In genomic region chr4:92305148-92305877, GRCh38 we compare ENCODE assay signal across 1 cellular context.
A peak's percentile ranks its signal among the peaks of the same experiment; 100 is the strongest.
TF ChIP-seq lines count a peak whose summit lies in the region.

No MANE protein-coding gene starts in this region.

TF ChIP-seq in WTC11, 78 proteins besides CTCF, POLR2A, EP300 and RAD21 (continued from another document and continues in another):
- TF ChIP-seq ARID4B (CRISPR knock-in tag; IDR thresholded peaks at IDR 0.05; ENCODE audit: borderline replicate concordance) (peak; percentile 89), ZBTB21 (CRISPR knock-in tag; IDR thresholded peaks at IDR 0.05; ENCODE audit: borderline replicate concordance) (peak; percentile 39), ESRRA (CRISPR knock-in tag; IDR thresholded peaks at IDR 0.05; ENCODE audit: borderline replicate concordance) (no peak), MXD4 (CRISPR knock-in tag; IDR thresholded peaks at IDR 0.05; ENCODE audit: borderline replicate concordance) (no peak), ZNF416 (CRISPR knock-in tag; IDR thresholded peaks at IDR 0.05) (no peak), PRDM15 (CRISPR knock-in tag; IDR thresholded peaks at IDR 0.05) (peak; percentile 36; the same call in 1 of the 2 replicates), CBFB (CRISPR knock-in tag; IDR thresholded peaks at IDR 0.05; ENCODE audit: low read depth) (peak; percentile 81; the same call in 1 of the 2 replicates), E2F1 (CRISPR knock-in tag; IDR thresholded peaks at IDR 0.05) (peak; percentile 83), CREM (CRISPR knock-in tag; IDR thresholded peaks at IDR 0.05) (0 out of 2 replicates have a peak, but pooled peaks have one; percentile 15), PRRX2 (CRISPR knock-in tag; IDR thresholded peaks at IDR 0.05) (no peak), USF1 (CRISPR knock-in tag; IDR thresholded peaks at IDR 0.05) (peak; percentile 76; the same call in 1 of the 2 replicates), JAZF1 (CRISPR knock-in tag; IDR thresholded peaks at IDR 0.05) (no peak), SMAD3 (CRISPR knock-in tag; IDR thresholded peaks at IDR 0.05; ENCODE audit: borderline replicate concordance) (no peak), ATF2 (CRISPR knock-in tag; IDR thresholded peaks at IDR 0.05; ENCODE audit: borderline replicate concordance, low read depth) (no peak; the same call in 1 of the 2 replicates), ELF4 (CRISPR knock-in tag; IDR thresholded peaks at IDR 0.05; ENCODE audit: low read depth) (no peak), IRF1 (CRISPR knock-in tag; IDR thresholded peaks at IDR 0.05) (peak; percentile 91), HMGA2 (CRISPR knock-in tag; IDR thresholded peaks at IDR 0.05) (no peak), ZBTB43 (CRISPR knock-in tag; IDR thresholded peaks at IDR 0.05) (peak; percentile 94; the same call in 1 of the 2 replicates), E2F4 (CRISPR knock-in tag; IDR thresholded peaks at IDR 0.05; ENCODE audit: borderline replicate concordance, low read depth) (no peak), FOXP1 (CRISPR knock-in tag; IDR thresholded peaks at IDR 0.05; ENCODE audit: borderline replicate concordance) (peak; percentile 96), ZNF219 (CRISPR knock-in tag; IDR thresholded peaks at IDR 0.05; ENCODE audit: borderline replicate concordance) (peak; percentile 81; the same call in 1 of the 2 replicates), ZNF532 (CRISPR knock-in tag; IDR thresholded peaks at IDR 0.05; ENCODE audit: borderline replicate concordance) (no peak), ZNF396 (CRISPR knock-in tag; IDR thresholded peaks at IDR 0.05; ENCODE audit: borderline replicate concordance) (no peak), MYBL2 (CRISPR knock-in tag; IDR thresholded peaks at IDR 0.05) (peak; percentile 86), SP1 (CRISPR knock-in tag; conservative IDR thresholded peaks at IDR 0.05) (peak; percentile 75; the same call in 1 of the 2 replicates), KAT7 (CRISPR knock-in tag; IDR thresholded peaks at IDR 0.05; ENCODE audit: borderline replicate concordance) (peak; percentile 84), ZNF263 (CRISPR knock-in tag; IDR thresholded peaks at IDR 0.05; ENCODE audit: low read depth) (no peak), PREB (CRISPR knock-in tag; IDR thresholded peaks at IDR 0.05; ENCODE audit: borderline replicate concordance) (no peak), TP53 (CRISPR knock-in tag; IDR thresholded peaks at IDR 0.05) (peak; percentile 86; the same call in 1 of the 2 replicates), NR1H2 (CRISPR knock-in tag; IDR thresholded peaks at IDR 0.05) (no peak), ZNF121 (CRISPR knock-in tag; IDR thresholded peaks at IDR 0.05) (peak; percentile 51; the same call in 1 of the 2 replicates), ATF1 (CRISPR knock-in tag; IDR thresholded peaks at IDR 0.05) (no peak), NFYB (CRISPR knock-in tag; conservative IDR thresholded peaks at IDR 0.05; ENCODE audit: low read depth) (peak; percentile 36; the same call in 1 of the 2 replicates), NR3C1 (CRISPR knock-in tag; conservative IDR thresholded peaks at IDR 0.05; ENCODE audit: low read depth) (no peak), ERG (CRISPR knock-in tag; IDR thresholded peaks at IDR 0.05) (no peak)
